ENCODE assay signal across 1 cellular context in genomic region chr13:99980201-99981114, GRCh38.
A peak's percentile ranks its signal among the peaks of the same experiment; 100 is the strongest.
TF ChIP-seq lines count a peak whose summit lies in the region.

No MANE protein-coding gene starts in this region.

TF ChIP-seq in WTC11, 78 proteins besides CTCF, POLR2A, EP300 and RAD21 (continued from another document):
- no peak for TF ChIP-seq PRDM15 (CRISPR knock-in tag; IDR thresholded peaks at IDR 0.05)
- 0 out of 2 replicates have a peak, but pooled peaks have one; percentile 30 for TF ChIP-seq ESRRA (CRISPR knock-in tag; IDR thresholded peaks at IDR 0.05; ENCODE audit: borderline replicate concordance)
- TF ChIP-seq ZNF138 (CRISPR knock-in tag; conservative IDR thresholded peaks at IDR 0.05), result no peak; the same call in 1 of the 2 replicates
- no peak for TF ChIP-seq USF2 (CRISPR knock-in tag; IDR thresholded peaks at IDR 0.05)
- no peak for TF ChIP-seq ZNF396 (CRISPR knock-in tag; IDR thresholded peaks at IDR 0.05; ENCODE audit: borderline replicate concordance)
- TF ChIP-seq ZNF425 (CRISPR knock-in tag; conservative IDR thresholded peaks at IDR 0.05), result no peak
- no peak for TF ChIP-seq TEAD4 (CRISPR knock-in tag; IDR thresholded peaks at IDR 0.05)
- 0 out of 2 replicates have a peak, but pooled peaks have one; percentile 17 for TF ChIP-seq FOXP4 (CRISPR knock-in tag; IDR thresholded peaks at IDR 0.05)
- no peak for TF ChIP-seq NFE2L1 (CRISPR knock-in tag; IDR thresholded peaks at IDR 0.05)
- no peak for TF ChIP-seq ATF3 (CRISPR knock-in tag; conservative IDR thresholded peaks at IDR 0.05)
- no peak for TF ChIP-seq ZNF219 (CRISPR knock-in tag; IDR thresholded peaks at IDR 0.05; ENCODE audit: borderline replicate concordance)
- no peak for TF ChIP-seq MXD4 (CRISPR knock-in tag; IDR thresholded peaks at IDR 0.05; ENCODE audit: borderline replicate concordance)
- TF ChIP-seq ZBTB21 (CRISPR knock-in tag; IDR thresholded peaks at IDR 0.05; ENCODE audit: borderline replicate concordance), result no peak
- TF ChIP-seq MYBL2 (CRISPR knock-in tag; IDR thresholded peaks at IDR 0.05), result no peak
- no peak for TF ChIP-seq ERG (CRISPR knock-in tag; IDR thresholded peaks at IDR 0.05)
- TF ChIP-seq TEAD1 (CRISPR knock-in tag; IDR thresholded peaks at IDR 0.05), result no peak
- TF ChIP-seq OVOL2 (CRISPR knock-in tag; IDR thresholded peaks at IDR 0.05; ENCODE audit: borderline replicate concordance), result no peak
- peak; percentile 69 for TF ChIP-seq CREM (CRISPR knock-in tag; IDR thresholded peaks at IDR 0.05)
- TF ChIP-seq ZNF423 (CRISPR knock-in tag; IDR thresholded peaks at IDR 0.05), result no peak
- no peak for TF ChIP-seq FOXJ3 (CRISPR knock-in tag; IDR thresholded peaks at IDR 0.05; ENCODE audit: borderline replicate concordance)
- TF ChIP-seq CREB1 (CRISPR knock-in tag; IDR thresholded peaks at IDR 0.05), result no peak
- no peak for TF ChIP-seq ELF4 (CRISPR knock-in tag; IDR thresholded peaks at IDR 0.05; ENCODE audit: low read depth)
- TF ChIP-seq HMGXB4 (CRISPR knock-in tag; IDR thresholded peaks at IDR 0.05), result 0 out of 2 replicates have a peak, but pooled peaks have one; percentile 46
- TF ChIP-seq NR1H2 (CRISPR knock-in tag; IDR thresholded peaks at IDR 0.05), result no peak
- TF ChIP-seq ATF2 (CRISPR knock-in tag; IDR thresholded peaks at IDR 0.05; ENCODE audit: borderline replicate concordance, low read depth), result no peak
- TF ChIP-seq ZNF416 (CRISPR knock-in tag; IDR thresholded peaks at IDR 0.05), result no peak
- no peak for TF ChIP-seq TCF7 (CRISPR knock-in tag; IDR thresholded peaks at IDR 0.05; ENCODE audit: low read depth)
- no peak for TF ChIP-seq KAT7 (CRISPR knock-in tag; IDR thresholded peaks at IDR 0.05; ENCODE audit: borderline replicate concordance)
- peak; percentile 45; the same call in 1 of the 2 replicates for TF ChIP-seq ATF1 (CRISPR knock-in tag; IDR thresholded peaks at IDR 0.05)
- TF ChIP-seq RELA (CRISPR knock-in tag; IDR thresholded peaks at IDR 0.05; ENCODE audit: borderline replicate concordance), result 0 out of 2 replicates have a peak, but pooled peaks have one; percentile 43
- no peak for TF ChIP-seq NFYB (CRISPR knock-in tag; conservative IDR thresholded peaks at IDR 0.05; ENCODE audit: low read depth)
- no peak for TF ChIP-seq ZNF532 (CRISPR knock-in tag; IDR thresholded peaks at IDR 0.05; ENCODE audit: borderline replicate concordance)
- TF ChIP-seq NR3C1 (CRISPR knock-in tag; conservative IDR thresholded peaks at IDR 0.05; ENCODE audit: low read depth), result no peak
- TF ChIP-seq ZNF263 (CRISPR knock-in tag; IDR thresholded peaks at IDR 0.05; ENCODE audit: low read depth), result no peak; the same call in 1 of the 2 replicates
- no peak for TF ChIP-seq ETV6 (CRISPR knock-in tag; IDR thresholded peaks at IDR 0.05)
